Comparison of ENCODE assay signal across 1 cellular context in the genomic region with DNA sequence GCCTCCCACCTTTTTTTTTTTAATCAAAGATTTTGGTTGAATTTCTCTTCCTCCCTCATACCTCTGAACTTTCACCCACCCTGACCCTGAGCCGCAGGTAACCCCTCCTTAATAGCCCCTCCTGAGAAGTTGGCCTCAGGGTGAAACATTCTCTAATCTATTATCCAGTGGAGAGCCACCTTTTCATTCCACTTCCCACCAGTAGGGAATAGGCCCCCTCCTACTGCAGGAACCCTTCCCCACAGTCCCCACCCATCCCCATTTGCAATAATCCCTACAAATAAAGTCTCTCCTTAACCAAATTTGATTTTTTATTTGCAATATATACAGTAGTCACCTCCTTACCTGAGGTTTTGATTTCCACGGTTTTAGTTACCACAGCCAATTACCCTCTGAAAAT.
TF ChIP-seq lines count a peak whose summit lies in the region.

No MANE protein-coding gene starts in this region.

TF ChIP-seq in HepG2, 621 proteins besides CTCF, POLR2A, EP300 and RAD21:
- TF ChIP-seq ZNF775 (CRISPR knock-in tag; IDR thresholded peaks at IDR 0.05; ENCODE audit: borderline replicate concordance) (no peak), CHCHD3 (CRISPR knock-in tag; IDR thresholded peaks at IDR 0.05) (no peak), ZNF207 (IDR thresholded peaks at IDR 0.05; ENCODE audit: borderline replicate concordance) (no peak), ATF7 (IDR thresholded peaks at IDR 0.05) (no peak), ATF7 (CRISPR knock-in tag; IDR thresholded peaks at IDR 0.05) (no peak), TCF7L2 (IDR thresholded peaks at IDR 0.05; ENCODE audit: low read depth, low read length) (no peak), GMEB2 (CRISPR knock-in tag; IDR thresholded peaks at IDR 0.05; ENCODE audit: low read depth) (no peak), ZBTB33 (CRISPR knock-in tag; IDR thresholded peaks at IDR 0.05) (no peak)
- TF ChIP-seq, protein P1, sequence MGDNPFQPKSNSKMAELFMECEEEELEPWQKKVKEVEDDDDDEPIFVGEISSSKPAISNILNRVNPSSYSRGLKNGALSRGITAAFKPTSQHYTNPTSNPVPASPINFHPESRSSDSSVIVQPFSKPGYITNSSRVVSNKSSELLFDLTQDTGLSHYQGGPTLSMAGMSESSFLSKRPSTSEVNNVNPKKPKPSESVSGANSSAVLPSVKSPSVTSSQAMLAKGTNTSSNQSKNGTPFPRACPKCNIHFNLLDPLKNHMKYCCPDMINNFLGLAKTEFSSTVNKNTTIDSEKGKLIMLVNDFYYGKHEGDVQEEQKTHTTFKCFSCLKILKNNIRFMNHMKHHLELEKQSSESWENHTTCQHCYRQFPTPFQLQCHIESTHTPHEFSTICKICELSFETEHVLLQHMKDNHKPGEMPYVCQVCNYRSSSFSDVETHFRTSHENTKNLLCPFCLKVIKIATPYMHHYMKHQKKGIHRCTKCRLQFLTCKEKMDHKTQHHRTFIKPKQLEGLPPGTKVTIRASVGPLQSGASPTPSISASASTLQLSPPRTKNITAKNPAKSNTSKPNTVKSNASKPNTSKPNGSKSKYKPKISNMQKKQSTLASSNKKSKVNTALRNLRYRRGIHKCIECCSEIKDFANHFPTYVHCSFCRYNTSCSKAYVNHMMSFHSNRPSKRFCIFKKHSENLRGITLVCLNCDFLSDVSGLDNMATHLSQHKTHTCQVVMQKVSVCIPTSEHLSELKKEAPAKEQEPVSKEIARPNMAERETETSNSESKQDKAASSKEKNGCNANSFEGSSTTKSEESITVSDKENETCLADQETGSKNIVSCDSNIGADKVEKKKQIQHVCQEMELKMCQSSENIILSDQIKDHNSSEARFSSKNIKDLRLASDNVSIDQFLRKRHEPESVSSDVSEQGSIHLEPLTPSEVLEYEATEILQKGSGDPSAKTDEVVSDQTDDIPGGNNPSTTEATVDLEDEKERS (CRISPR knock-in tag; IDR thresholded peaks at IDR 0.05), result no peak
- TF ChIP-seq, protein P2, sequence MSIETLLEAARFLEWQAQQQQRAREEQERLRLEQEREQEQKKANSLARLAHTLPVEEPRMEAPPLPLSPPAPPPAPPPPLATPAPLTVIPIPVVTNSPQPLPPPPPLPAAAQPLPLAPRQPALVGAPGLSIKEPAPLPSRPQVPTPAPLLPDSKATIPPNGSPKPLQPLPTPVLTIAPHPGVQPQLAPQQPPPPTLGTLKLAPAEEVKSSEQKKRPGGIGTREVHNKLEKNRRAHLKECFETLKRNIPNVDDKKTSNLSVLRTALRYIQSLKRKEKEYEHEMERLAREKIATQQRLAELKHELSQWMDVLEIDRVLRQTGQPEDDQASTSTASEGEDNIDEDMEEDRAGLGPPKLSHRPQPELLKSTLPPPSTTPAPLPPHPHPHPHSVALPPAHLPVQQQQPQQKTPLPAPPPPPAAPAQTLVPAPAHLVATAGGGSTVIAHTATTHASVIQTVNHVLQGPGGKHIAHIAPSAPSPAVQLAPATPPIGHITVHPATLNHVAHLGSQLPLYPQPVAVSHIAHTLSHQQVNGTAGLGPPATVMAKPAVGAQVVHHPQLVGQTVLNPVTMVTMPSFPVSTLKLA (IDR thresholded peaks at IDR 0.05), result no peak
TF ChIP-seq in HepG2: peak in this region for 0.
